Comparison of ENCODE assay signal across 1 cellular context in the genomic region with DNA sequence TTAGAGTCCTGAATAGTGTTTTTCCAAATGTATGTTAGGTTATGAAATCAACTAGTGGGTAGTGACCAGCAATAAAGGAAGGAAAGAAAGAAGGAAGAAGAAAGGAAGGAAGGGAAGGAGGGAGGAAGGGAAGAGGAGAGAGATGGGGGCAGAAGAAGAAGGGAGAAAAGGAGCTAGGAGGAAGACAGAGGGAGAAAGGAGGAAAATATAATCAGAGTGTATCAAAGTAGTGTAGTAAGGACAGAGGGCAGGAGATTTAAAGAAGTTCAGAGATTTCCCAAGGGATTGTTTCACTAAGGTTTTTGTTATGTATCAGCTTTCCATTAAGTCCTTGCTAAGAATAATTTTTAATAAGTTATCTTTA.
TF ChIP-seq lines count a peak whose summit lies in the region.

No MANE protein-coding gene starts in this region.

TF ChIP-seq in SK-N-SH, 30 proteins besides CTCF, POLR2A, EP300 and RAD21 (continued from another document):
- no peak for TF ChIP-seq FOSL2 (IDR thresholded peaks at IDR 0.05; ENCODE audit: borderline replicate concordance, low read depth)
TF ChIP-seq in SK-N-SH: peak in this region for 0.
